In the genomic region with DNA sequence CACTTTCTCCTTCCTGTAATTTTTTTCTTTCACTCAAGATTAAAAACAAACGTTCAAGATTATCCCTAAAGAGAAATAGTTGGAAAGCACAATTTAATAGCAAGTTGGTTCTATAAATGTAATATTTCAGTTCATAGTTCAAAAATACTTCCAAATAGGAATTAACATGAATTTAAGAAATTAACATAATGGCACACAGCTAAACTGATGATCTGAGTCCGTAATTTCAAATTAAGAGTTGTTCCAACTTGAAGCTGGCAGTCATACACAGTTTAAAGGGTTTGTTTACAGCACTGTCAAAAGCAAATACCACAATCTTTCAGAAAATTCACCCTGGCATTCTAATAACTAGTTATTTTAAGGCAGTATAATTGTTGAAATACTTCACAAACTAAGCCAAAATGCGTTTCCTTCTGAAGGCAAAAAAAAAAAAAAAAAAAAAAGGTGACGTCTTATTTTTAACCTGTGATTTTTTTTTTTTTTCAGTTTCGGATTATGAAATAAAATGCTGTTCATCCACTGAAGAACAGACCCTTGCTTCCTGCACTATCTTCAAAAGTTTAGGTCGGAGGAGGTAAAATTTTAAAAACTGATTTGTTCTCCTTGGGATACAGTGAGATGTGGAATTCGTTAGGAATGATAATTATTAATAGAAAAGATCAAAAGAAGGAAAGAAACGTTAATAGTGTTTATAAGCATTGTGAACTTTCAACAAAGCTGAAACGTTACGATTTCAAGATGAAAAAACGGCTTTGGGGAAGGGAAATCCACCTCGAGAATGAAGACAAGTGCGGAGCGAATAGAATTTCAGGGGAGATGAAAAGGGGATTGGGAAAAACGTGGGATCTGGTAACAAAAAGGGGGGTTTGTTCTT, we compare ENCODE assay signal across 8 cellular contexts. TPM values are rescaled to one million over a fixed set of nuclear protein-coding genes. Genes with fewer than 3 reads are reported as not detected.
DNase-seq lines count a peak whose midpoint lies in the region; ATAC-seq, FAIRE-seq and TF ChIP-seq lines count a peak whose summit lies in the region.

No MANE protein-coding gene starts in this region.

- no peaks in the 10 kb centered on the region for H3K9me3 Mint-ChIP-seq in nephron

- no peak overlapping the region for H3K14ac ChIP-seq in H1 (ENCODE audit: insufficient read length)

- H3K27me3 Mint-ChIP-seq in nephron (ENCODE audit: low read depth): no peaks in the 10 kb centered on the region

- H4K8ac ChIP-seq in H1 (ENCODE audit: extremely low read depth, insufficient read depth, low read length): no peak overlapping the region

- H2BK120ac ChIP-seq in H1 (replicated peaks; ENCODE audit: low read depth, low read length): no peak overlapping the region

- H3K23ac ChIP-seq in H1 (ENCODE audit: insufficient read length): no peak overlapping the region

- no peak overlapping the region for H4K91ac ChIP-seq in H1 (replicated peaks; ENCODE audit: insufficient read length, low read length)

- CTCF ChIA-PET in OCI-LY7 (lab: Charles Lee; ENCODE audit: unreplicated experiment): no interaction called here
- CTCF ChIA-PET in H1 (lab: Charles Lee; ENCODE audit: partially characterized antibody): interaction anchor here (1.5 kb wide), 1 partner anchor 16 kb away, joined by 7 read pairs; no protein-coding TSS in a partner anchor

- no peak for ATAC-seq in HG03378 (IDR thresholded peaks at IDR 0.05; ENCODE audit: unreplicated experiment)

- H3K56ac ChIP-seq in H1 (replicated peaks; ENCODE audit: insufficient read length, low read depth, low read length): no peak overlapping the region

- POLR2A ChIA-PET in OCI-LY7 (lab: Charles Lee) (interaction anchor here (0.6 kb wide), 1 partner anchor 58 kb away, joined by 3 read pairs; no protein-coding TSS in a partner anchor), H1 (lab: Charles Lee; ENCODE audit: partially characterized antibody) (interaction anchor here (1.7 kb wide), 1 partner anchor 11 kb away, joined by 8 read pairs; no protein-coding TSS in a partner anchor)

- H3K4ac ChIP-seq in H1 (replicated peaks; ENCODE audit: insufficient read length, low read depth, low read length): no peak overlapping the region

- H3K27me3 ChIP-seq in H1 (replicated peaks in 1 of 4; ENCODE audit: control insufficient read depth in 3 of 4, extremely low read depth in 1 of 4, insufficient read depth in 3 of 4, low read length in 3 of 4): no peaks in the 10 kb centered on the region

- H3K4me1 Mint-ChIP-seq in nephron: peaks cover 45% of the 10 kb centered on the region

- TF ChIP-seq RAD21 in H1 (IDR thresholded peaks at IDR 0.05 in 1 of 2, conservative IDR thresholded peaks at IDR 0.05 in 1 of 2; ENCODE audit: low read depth in 2 of 2, low read length in 2 of 2): no peak

- H3K9me3 ChIP-seq in OCI-LY7 (ENCODE audit: low read length) (no peaks in the 10 kb centered on the region), H1 (ENCODE audit: insufficient read depth in 2 of 2, low read depth in 1 of 2, low read length in 1 of 2) (no peaks in the 10 kb centered on the region)

- H3K4me3 ChIP-seq in GM08714 (ENCODE audit: low read length): peak overlapping the region; percentile 82
- peak overlapping the region; percentile 86 for H3K4me3 ChIP-seq in OCI-LY7 (ENCODE audit: low read depth, low read length, poor library complexity, severe bottlenecking)
- peak overlapping the region; percentile 68 to 86 (median 79) for H3K4me3 ChIP-seq in H1 (ENCODE audit: extremely low read depth in 1 of 4, insufficient read depth in 2 of 4, low read depth in 3 of 4, low read length in 4 of 4)

- H3K23me2 ChIP-seq in H1 (ENCODE audit: low read depth, low read length): no peaks in the 10 kb centered on the region

- no peak overlapping the region for H3K27ac ChIP-seq in OCI-LY7 (ENCODE audit: low read depth, low read length, poor library complexity, severe bottlenecking)
- H3K27ac ChIP-seq in H1 (ENCODE audit: low read depth, low read length): peak overlapping the region; percentile 16; the same call in 1 of the 2 replicates

- no peak overlapping the region for H2AK5ac ChIP-seq in H1 (ENCODE audit: low read depth, low read length)

- H3K4me2 ChIP-seq in OCI-LY7 (ENCODE audit: low read length): peak overlapping the region; percentile 82
- H3K4me2 ChIP-seq in H1 (ENCODE audit: insufficient read depth in 1 of 2, low read depth in 2 of 2, low read length in 2 of 2): peak overlapping the region; percentile 79 to 90

- H3K4me1 ChIP-seq in OCI-LY7 (ENCODE audit: insufficient read depth, low read length, poor library complexity, severe bottlenecking) (peaks cover 18% of the 10 kb centered on the region), H1 (replicated peaks in 1 of 4; ENCODE audit: control insufficient read depth in 3 of 4, insufficient read depth in 4 of 4, low read length in 3 of 4) (peaks cover 0 to 2% (median 0%) of the 10 kb centered on the region in 4 experiments; a peak in 2 of 7 replicates)

- peak overlapping the region; percentile 56; the same call in 1 of the 2 replicates for H2BK5ac ChIP-seq in H1 (ENCODE audit: low read depth, low read length)

- BruUV-seq in OCI-LY7 (replicated peaks; lab: Mats Ljungman, UMichigan): TSS peak; percentile 78

- H2BK15ac ChIP-seq in H1 (ENCODE audit: low read length): no peak overlapping the region

- TF ChIP-seq CTCF in OCI-LY7 (conservative IDR thresholded peaks at IDR 0.05; ENCODE audit: low read length) (no peak), H1 (IDR thresholded peaks at IDR 0.05; ENCODE audit: control extremely low read depth in 1 of 3, insufficient read depth in 1 of 3, low read depth in 1 of 3, low read length in 3 of 3) (no peak), nephron (IDR thresholded peaks at IDR 0.05; ENCODE audit: unreplicated experiment in 3 of 3) (no peak), D721Med (IDR thresholded peaks at IDR 0.05; ENCODE audit: insufficient read depth, missing control alignments) (no peak)

- FAIRE-seq in H1 (lab: Jason Lieb, UNC): no peak
- FAIRE-seq in GM19239 (lab: Jason Lieb, UNC): no peak
- no peak for FAIRE-seq in D721Med (lab: Jason Lieb, UNC)

- intact Hi-C loops in OCI-LY7 (cut with micrococcal nuclease; ENCODE audit: unreplicated experiment): no loop called here

- H3K36me3 ChIP-seq in OCI-LY7 (ENCODE audit: insufficient read depth, low read length): no peaks in the 10 kb centered on the region
- no peaks in the 10 kb centered on the region for H3K36me3 ChIP-seq in H1 (ENCODE audit: control insufficient read depth in 2 of 4, insufficient read depth in 4 of 4, low read length in 3 of 4)

- no peaks in the 10 kb centered on the region for H3K9me2 ChIP-seq in OCI-LY7 (ENCODE audit: insufficient read depth, low read length)

- 10% methylated on average over 15 of the region's 15 CpGs; no CpG with 5 or more reads in 1 of the 2 experiments for WGBS in H1 (ENCODE audit: extremely low coverage in 1 of 2, insufficient coverage in 1 of 2, insufficient read length in 1 of 2, insufficient replicate concordance in 2 of 2, low coverage in 1 of 2, low lambda C conversion rate in 2 of 2, missing lambda C conversion rate in 1 of 2), 2 experiments

- no peak overlapping the region for H2BK12ac ChIP-seq in H1 (ENCODE audit: low read depth, low read length)

- no peak overlapping the region for H4K5ac ChIP-seq in H1 (ENCODE audit: insufficient read length, low read depth, low read length)

- DNase-seq in OCI-LY7 (ENCODE audit: low spot score): peak; percentile 35
- no peak for DNase-seq in H1 (ENCODE audit: low read depth in 1 of 2, low spot score in 2 of 2)
- DNase-seq in 8988T: no peak
- DNase-seq in GM19239 (ENCODE audit: insufficient read length, low spot score): no peak
- DNase-seq in D721Med (ENCODE audit: insufficient read length, low spot score): no peak

- peak overlapping the region; percentile 94 to 96 (median 95) for H3K4me3 Mint-ChIP-seq in nephron

- H3K18ac ChIP-seq in H1 (ENCODE audit: extremely low read depth, low read length): peak overlapping the region; percentile 88; the same call in 1 of the 2 replicates

- peak overlapping the region; percentile 85 to 97 (median 96) for H3K27ac Mint-ChIP-seq in nephron

- H3K79me2 ChIP-seq in OCI-LY7 (ENCODE audit: insufficient read depth, low read depth, low read length): peaks cover 18% of the 10 kb centered on the region; the same call in 1 of the 2 replicates
- peaks cover 0 to 18% of the 10 kb centered on the region in 2 experiments; a peak in 1 of 4 replicates for H3K79me2 ChIP-seq in H1 (ENCODE audit: control insufficient read depth in 1 of 2, insufficient read depth in 2 of 2, low read length in 2 of 2)

- peak overlapping the region; percentile 34 to 75 (median 64) for H3K9ac ChIP-seq in H1 (replicated peaks in 1 of 4; ENCODE audit: extremely low read depth in 1 of 4, low read depth in 3 of 4, low read length in 3 of 4)

- TF ChIP-seq EP300 in H1 (IDR thresholded peaks at IDR 0.05; ENCODE audit: borderline replicate concordance in 1 of 2, low read depth in 2 of 2, low read length in 2 of 2): no peak

- H2AFZ ChIP-seq in OCI-LY7 (ENCODE audit: low read length): peak overlapping the region; percentile 92
- peak overlapping the region; percentile 45; the same call in 1 of the 2 replicates for H2AFZ ChIP-seq in H1 (ENCODE audit: low read length)

- H3K36me3 Mint-ChIP-seq in nephron (ENCODE audit: low read depth): peaks cover 10% of the 10 kb centered on the region

- no peak overlapping the region for H2BK20ac ChIP-seq in H1 (ENCODE audit: low read length)

- TF ChIP-seq POLR2A in H1 (IDR thresholded peaks at IDR 0.05; ENCODE audit: control extremely low read depth in 1 of 2, low read depth in 2 of 2, low read length in 2 of 2): no peak

- no peaks in the 10 kb centered on the region for H3K79me1 ChIP-seq in H1 (ENCODE audit: low read depth, low read length)

- H4K20me1 ChIP-seq in OCI-LY7 (ENCODE audit: insufficient read depth, low read length) (no peaks in the 10 kb centered on the region; the same call in 1 of the 2 replicates), H1 (replicated peaks in 1 of 2; ENCODE audit: control insufficient read depth in 1 of 2, insufficient read depth in 2 of 2, low read length in 2 of 2) (peaks cover 0 to 2% of the 10 kb centered on the region in 2 experiments)

TF ChIP-seq in H1, 55 proteins besides CTCF, POLR2A, EP300 and RAD21 (continues in another document):
- no peak for TF ChIP-seq RFX5 (IDR thresholded peaks at IDR 0.05; ENCODE audit: borderline replicate concordance, low read depth, low read length)
- no peak for TF ChIP-seq FOSL1 (IDR thresholded peaks at IDR 0.05; ENCODE audit: insufficient read depth, low read depth, low read length)

RNA-seq across cellular contexts. Expression of gene IL6ST, which starts 0.9 kb away (rescaled TPM):
- 4.5 and 5.6 TPM in 2 replicates for total RNA-seq in OCI-LY7 (2014; rRNA removed; shearing (Covaris generic))
- total RNA-seq in OCI-LY7 (2022): 13.3 TPM in 2 replicates
- 9.6 and 11.1 TPM in 2 replicates for total RNA-seq in H1 (2021; fragmentation: NEBNext Ultra II Directional; extraction: Animal tissue kit (Norgen Biotek cat#: 25700))
- polyA plus RNA-seq in H1 (2011; rRNA removed): 0.82 and 1.4 TPM in 2 replicates
- 2.0 TPM for polyA plus RNA-seq in H1 (2011; cell fraction: cytosol; rRNA removed)
- polyA plus RNA-seq in H1 (2011; cell fraction: nucleus; rRNA removed): 3.9 TPM
- 2.1 to 6.1 TPM (median 3.8 TPM) in 4 replicates for polyA plus RNA-seq in H1 (2012, experiment 1 of 2)
- polyA plus RNA-seq in H1 (2012, experiment 2 of 2): 0.22 TPM
- 8.9 TPM for polyA plus RNA-seq in H1 (2013, experiment 1 of 2)
- polyA plus RNA-seq in H1 (2013, experiment 2 of 2): 9.7 TPM
- polyA minus RNA-seq in H1 (2011; rRNA and poly(A)+ RNA removed): 9.2 and 26.1 TPM in 2 replicates
- polyA minus RNA-seq in H1 (2011; cell fraction: cytosol; rRNA and poly(A)+ RNA removed): 8.0 TPM
- 20.2 TPM for polyA minus RNA-seq in H1 (2011; cell fraction: nucleus; rRNA and poly(A)+ RNA removed)
